9 cellular contexts compared by ENCODE assay signal in the genomic region with DNA sequence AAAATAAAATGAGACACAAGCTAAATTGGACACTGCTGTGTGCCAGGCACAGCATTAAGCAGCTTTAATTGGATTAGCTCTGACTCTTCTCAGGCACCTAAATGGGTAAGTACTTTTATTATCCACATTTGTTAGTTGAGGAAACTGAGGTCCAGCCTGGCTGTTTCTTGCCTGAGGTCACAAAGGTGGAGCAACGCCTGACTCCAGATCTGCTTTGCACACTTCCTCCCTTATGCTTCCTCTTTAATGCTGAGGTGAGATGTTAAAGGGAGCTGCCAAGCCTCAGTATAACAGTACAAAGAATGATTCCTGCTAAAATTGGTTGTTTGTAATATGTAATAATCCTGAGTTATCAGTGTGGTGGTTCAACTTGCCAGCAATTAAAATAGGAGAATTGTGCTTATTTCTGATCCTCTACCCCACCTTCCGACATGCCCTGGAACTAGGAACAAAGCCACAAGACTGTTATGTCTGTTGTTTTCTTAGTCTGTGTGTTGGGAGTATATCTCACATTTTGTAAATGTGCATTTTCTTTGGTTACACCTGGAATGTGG.
DNase-seq lines count a peak whose midpoint lies in the region; ATAC-seq and TF ChIP-seq lines count a peak whose summit lies in the region.
"Had no signal": no experiment of that assay in that cellular context is flagged by ENCODE, and none has a peak within 500 bp of the region (broad histone marks: within the 10 kb centered on the region; RNA-seq: fewer than 3 reads in every experiment).

No MANE protein-coding gene starts in this region.

- no peak for TF ChIP-seq CTCF in CD4-positive, alpha-beta T cell (IDR thresholded peaks at IDR 0.05)
- TF ChIP-seq CTCF in MM.1S (IDR thresholded peaks at IDR 0.05; ENCODE audit: low read length) (no peak), choroid plexus epithelial cell (conservative IDR thresholded peaks at IDR 0.05; ENCODE audit: low read depth, low read length) (no peak), foreskin fibroblast (IDR thresholded peaks at IDR 0.05; ENCODE audit: low read depth, low read length) (no peak)

- H3K9ac ChIP-seq in MM.1S (ENCODE audit: low read length): peak overlapping the region; percentile 94; the same call in 1 of the 2 replicates

- H3K9me3 ChIP-seq in CD4-positive, alpha-beta T cell (ENCODE audit: control insufficient read depth, low read length): no peaks in the 10 kb centered on the region
- no peaks in the 10 kb centered on the region for H3K9me3 ChIP-seq in MM.1S (replicated peaks; ENCODE audit: insufficient read depth, low read length)

- H3K4me2 ChIP-seq in MM.1S (ENCODE audit: low read depth, low read length): peak overlapping the region; percentile 93

- peaks cover 47% of the 10 kb centered on the region for H3K4me1 ChIP-seq in MM.1S (ENCODE audit: low read length)

- peaks cover 17% of the 10 kb centered on the region for H3K36me3 Mint-ChIP-seq in CD4-positive, alpha-beta T cell (ENCODE audit: low read depth)
- no peaks in the 10 kb centered on the region for H3K36me3 Mint-ChIP-seq in natural killer cell treated with Interleukin-12 subunit alpha and Interleukin-12 subunit beta and Interleukin-15 and Interleukin-18, amount 100 ng/mL, for 72 hours

- H3K27ac Mint-ChIP-seq in CD4-positive, alpha-beta T cell: peak overlapping the region; percentile 29
- H3K27ac Mint-ChIP-seq in natural killer cell treated with Interleukin-12 subunit alpha and Interleukin-12 subunit beta and Interleukin-15 and Interleukin-18, amount 100 ng/mL, for 72 hours: peak overlapping the region in 1 of 2 donors; percentile 13

- no peak overlapping the region for H3K27ac ChIP-seq in CD4-positive, alpha-beta T cell (ENCODE audit: low read depth, low read length)
- H3K27ac ChIP-seq in MM.1S (ENCODE audit: low read length): peak overlapping the region; percentile 13; the same call in 1 of the 2 replicates

- H3K4me3 ChIP-seq in MM.1S (ENCODE audit: low read length): peak overlapping the region; percentile 86
- H3K4me3 ChIP-seq in choroid plexus epithelial cell (ENCODE audit: low read depth, low read length): peak overlapping the region; percentile 86
- H3K4me3 ChIP-seq in foreskin fibroblast (ENCODE audit: low read depth in 1 of 2, low read length in 2 of 2): no peak overlapping the region

- no peaks in the 10 kb centered on the region for H3K9me2 ChIP-seq in MM.1S (replicated peaks; ENCODE audit: insufficient read depth, low read length)

- peaks cover 83% of the 10 kb centered on the region for H3K79me2 ChIP-seq in MM.1S (ENCODE audit: low read length)

- CTCF ChIA-PET in CD4-positive, alpha-beta T cell (lab: Charles Lee): interaction anchor here (1.6 to 2.5 kb wide), 3 partner anchors 73 to 87 kb away, joined by 5 to 13 read pairs (median 6); partner anchors contain the start of gene AFF1
- CTCF ChIA-PET in HEK293T (lab: Yijun Ruan, JAX): no interaction called here

- ATAC-seq in CD4-positive, alpha-beta T cell (ENCODE audit: poor library complexity): no peak
- no peak for ATAC-seq in natural killer cell treated with Interleukin-12 subunit alpha and Interleukin-12 subunit beta and Interleukin-15 and Interleukin-18, amount 100 ng/mL, for 72 hours
- ATAC-seq in left lobe of liver (no peak), GM19455 (IDR thresholded peaks at IDR 0.05; ENCODE audit: unreplicated experiment) (no peak)

- no peaks in the 10 kb centered on the region for H3K9me3 Mint-ChIP-seq in CD4-positive, alpha-beta T cell
- no peaks in the 10 kb centered on the region for H3K9me3 Mint-ChIP-seq in natural killer cell treated with Interleukin-12 subunit alpha and Interleukin-12 subunit beta and Interleukin-15 and Interleukin-18, amount 100 ng/mL, for 72 hours

- H3K4me3 Mint-ChIP-seq in CD4-positive, alpha-beta T cell: peak overlapping the region; percentile 80
- peak overlapping the region; percentile 97 for H3K4me3 Mint-ChIP-seq in natural killer cell treated with Interleukin-12 subunit alpha and Interleukin-12 subunit beta and Interleukin-15 and Interleukin-18, amount 100 ng/mL, for 72 hours

- H2AFZ ChIP-seq in MM.1S (ENCODE audit: low read length): no peak overlapping the region

- H3K27me3 Mint-ChIP-seq in CD4-positive, alpha-beta T cell: no peaks in the 10 kb centered on the region
- H3K27me3 Mint-ChIP-seq in natural killer cell treated with Interleukin-12 subunit alpha and Interleukin-12 subunit beta and Interleukin-15 and Interleukin-18, amount 100 ng/mL, for 72 hours: no peaks in the 10 kb centered on the region

- peaks cover 77% of the 10 kb centered on the region for H3K4me1 Mint-ChIP-seq in CD4-positive, alpha-beta T cell (ENCODE audit: low read depth)
- peaks cover 49 to 56% of the 10 kb centered on the region in 2 donors for H3K4me1 Mint-ChIP-seq in natural killer cell treated with Interleukin-12 subunit alpha and Interleukin-12 subunit beta and Interleukin-15 and Interleukin-18, amount 100 ng/mL, for 72 hours (ENCODE audit: low read depth in 2 of 2)

- peaks cover 50% of the 10 kb centered on the region for H3F3A ChIP-seq in MM.1S (ENCODE audit: insufficient read depth, low read length)

- H3K36me3 ChIP-seq in MM.1S (replicated peaks; ENCODE audit: insufficient read depth, low read length): no peaks in the 10 kb centered on the region

- no peak for DNase-seq in CD4-positive, alpha-beta T cell
- DNase-seq in MM.1S: no peak
- DNase-seq in choroid plexus epithelial cell (ENCODE audit: low read depth): no peak
- no peak for DNase-seq in natural killer cell treated with Interleukin-12 subunit alpha and Interleukin-12 subunit beta and Interleukin-15 and Interleukin-18, amount 100 ng/mL, for 72 hours (ENCODE audit: low spot score)
- DNase-seq in left lobe of liver (ENCODE audit: low spot score): no peak
- no peak for DNase-seq in HEK293T (ENCODE audit: extremely low spot score)
- no peak for DNase-seq in foreskin fibroblast
- DNase-seq: cortex of kidney had no signal

- POLR2A ChIA-PET in CD4-positive, alpha-beta T cell (lab: Charles Lee): interaction anchor here (8.2 kb wide), 1 partner anchor 70 kb away, joined by 351 read pairs; the partner anchor contains the start of gene AFF1
- POLR2A ChIA-PET in HEK293T (lab: Yijun Ruan, JAX): interaction anchor here (0.6 to 2.1 kb wide), 2 partner anchors 9 to 74 kb away, joined by 3 to 7 read pairs; partner anchors contain the start of gene AFF1

- peaks cover 33% of the 10 kb centered on the region for H4K20me1 ChIP-seq in MM.1S (ENCODE audit: insufficient read depth, low read length)

- intact Hi-C loops in CD4-positive, alpha-beta T cell (cut with DNase I, micrococcal nuclease): loop anchor here (5.0 to 10.0 kb wide), 6 partner anchors 38 to 1376 kb away; partner anchors contain the start of genes KLHL8 (in 1 of the 2) and NUDT9 (in 1 of the 2)

- H3K27me3 ChIP-seq in CD4-positive, alpha-beta T cell (ENCODE audit: control insufficient read depth, insufficient read depth, low read length): no peaks in the 10 kb centered on the region
- H3K27me3 ChIP-seq in MM.1S (replicated peaks; ENCODE audit: insufficient read depth, low read length): no peaks in the 10 kb centered on the region

TF ChIP-seq in HEK293T, 16 proteins besides CTCF, POLR2A, EP300 and RAD21:
- no peak for TF ChIP-seq ZNF384 (IDR thresholded peaks at IDR 0.05)
- no peak for TF ChIP-seq FOXA1 (IDR thresholded peaks at IDR 0.05)
- TF ChIP-seq ARNT (IDR thresholded peaks at IDR 0.05): no peak
- no peak for TF ChIP-seq FOXK2 (IDR thresholded peaks at IDR 0.05)
- TF ChIP-seq SP1 (IDR thresholded peaks at IDR 0.05): no peak
- no peak for TF ChIP-seq FOXM1 (IDR thresholded peaks at IDR 0.05; ENCODE audit: borderline replicate concordance)
- TF ChIP-seq NFRKB (IDR thresholded peaks at IDR 0.05): no peak
- TF ChIP-seq TARDBP (IDR thresholded peaks at IDR 0.05): no peak
- no peak for TF ChIP-seq BHLHE40 (IDR thresholded peaks at IDR 0.05; ENCODE audit: borderline replicate concordance)
- TF ChIP-seq ELF4 (IDR thresholded peaks at IDR 0.05): no peak
- TF ChIP-seq LEF1 (IDR thresholded peaks at IDR 0.05; ENCODE audit: borderline replicate concordance): no peak
- no peak for TF ChIP-seq SUZ12 (IDR thresholded peaks at IDR 0.05)
- no peak for TF ChIP-seq CTBP1 (IDR thresholded peaks at IDR 0.05; ENCODE audit: borderline replicate concordance)
- TF ChIP-seq PKNOX1 (IDR thresholded peaks at IDR 0.05): no peak
- no peak for TF ChIP-seq L3MBTL2 (conservative IDR thresholded peaks at IDR 0.05)
- no peak for TF ChIP-seq HDGF (IDR thresholded peaks at IDR 0.05; ENCODE audit: borderline replicate concordance)

Comparison
In these comparisons a context has a peak if more than half of its experiments do, and no peak if none do; other contexts are left out.
1. H3K4me3 ChIP-seq: peak in MM.1S (single experiment) and choroid plexus epithelial cell (single experiment); none in foreskin fibroblast (0 of 2).